2 cellular contexts compared by ENCODE assay signal in genomic region chr15:31457631-31458526, GRCh38.
TF ChIP-seq lines count a peak whose summit lies in the region.

No MANE protein-coding gene starts in this region.

TF ChIP-seq in H1, 55 proteins besides CTCF, POLR2A, EP300 and RAD21 (continued from another document):
- no peak for TF ChIP-seq SIRT6 (IDR thresholded peaks at IDR 0.05; ENCODE audit: low read length)
- TF ChIP-seq HDAC6 (IDR thresholded peaks at IDR 0.05; ENCODE audit: low read depth, low read length) = no peak
- no peak for TF ChIP-seq SIX5 (IDR thresholded peaks at IDR 0.05; ENCODE audit: low read depth, low read length)
- no peak for TF ChIP-seq GABPA (IDR thresholded peaks at IDR 0.05; ENCODE audit: borderline replicate concordance, insufficient read depth, low read length)

TF ChIP-seq in SK-N-SH, 30 proteins besides CTCF, POLR2A, EP300 and RAD21 (continued from another document):
- TF ChIP-seq JUND (IDR thresholded peaks at IDR 0.05) (no peak), POLR2AphosphoS5 (IDR thresholded peaks at IDR 0.05; ENCODE audit: low read depth, low read length) (no peak), MAX (IDR thresholded peaks at IDR 0.05; ENCODE audit: low read depth) (no peak), FOSL2 (IDR thresholded peaks at IDR 0.05; ENCODE audit: borderline replicate concordance, low read depth) (no peak)
